Comparison of ENCODE assay signal across 1 cellular context in the genomic region with DNA sequence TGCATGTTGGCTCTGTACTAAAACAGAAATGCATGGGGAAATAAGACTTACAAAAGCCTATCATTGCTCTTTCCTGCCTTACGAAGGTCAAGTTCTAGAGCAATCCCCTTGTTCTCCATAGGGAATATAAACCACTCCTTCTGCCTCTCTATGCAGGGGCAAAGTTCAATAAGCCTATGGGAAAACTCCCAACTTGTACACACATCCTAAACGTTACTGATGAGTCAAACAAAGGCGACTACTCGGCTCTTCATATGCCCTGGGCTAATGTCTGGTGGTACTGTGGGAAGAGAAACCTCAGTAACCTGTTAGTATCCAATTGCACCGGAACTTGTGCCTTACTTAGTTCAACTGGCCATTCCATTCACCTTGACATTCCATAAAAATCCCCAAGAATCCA.
TF ChIP-seq lines count a peak whose summit lies in the region.

No MANE protein-coding gene starts in this region.

TF ChIP-seq in HepG2, 621 proteins besides CTCF, POLR2A, EP300 and RAD21:
- TF ChIP-seq, protein P1, sequence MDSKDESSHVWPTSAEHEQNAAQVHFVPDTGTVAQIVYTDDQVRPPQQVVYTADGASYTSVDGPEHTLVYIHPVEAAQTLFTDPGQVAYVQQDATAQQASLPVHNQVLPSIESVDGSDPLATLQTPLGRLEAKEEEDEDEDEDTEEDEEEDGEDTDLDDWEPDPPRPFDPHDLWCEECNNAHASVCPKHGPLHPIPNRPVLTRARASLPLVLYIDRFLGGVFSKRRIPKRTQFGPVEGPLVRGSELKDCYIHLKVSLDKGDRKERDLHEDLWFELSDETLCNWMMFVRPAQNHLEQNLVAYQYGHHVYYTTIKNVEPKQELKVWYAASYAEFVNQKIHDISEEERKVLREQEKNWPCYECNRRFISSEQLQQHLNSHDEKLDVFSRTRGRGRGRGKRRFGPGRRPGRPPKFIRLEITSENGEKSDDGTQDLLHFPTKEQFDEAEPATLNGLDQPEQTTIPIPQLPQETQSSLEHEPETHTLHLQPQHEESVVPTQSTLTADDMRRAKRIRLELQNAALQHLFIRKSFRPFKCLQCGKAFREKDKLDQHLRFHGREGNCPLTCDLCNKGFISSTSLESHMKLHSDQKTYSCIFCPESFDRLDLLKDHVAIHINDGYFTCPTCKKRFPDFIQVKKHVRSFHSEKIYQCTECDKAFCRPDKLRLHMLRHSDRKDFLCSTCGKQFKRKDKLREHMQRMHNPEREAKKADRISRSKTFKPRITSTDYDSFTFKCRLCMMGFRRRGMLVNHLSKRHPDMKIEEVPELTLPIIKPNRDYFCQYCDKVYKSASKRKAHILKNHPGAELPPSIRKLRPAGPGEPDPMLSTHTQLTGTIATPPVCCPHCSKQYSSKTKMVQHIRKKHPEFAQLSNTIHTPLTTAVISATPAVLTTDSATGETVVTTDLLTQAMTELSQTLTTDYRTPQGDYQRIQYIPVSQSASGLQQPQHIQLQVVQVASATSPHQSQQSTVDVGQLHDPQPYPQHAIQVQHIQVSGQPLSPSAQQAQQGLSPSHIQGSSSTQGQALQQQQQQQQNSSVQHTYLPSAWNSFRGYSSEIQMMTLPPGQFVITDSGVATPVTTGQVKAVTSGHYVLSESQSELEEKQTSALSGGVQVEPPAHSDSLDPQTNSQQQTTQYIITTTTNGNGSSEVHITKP (CRISPR knock-in tag; IDR thresholded peaks at IDR 0.05; ENCODE audit: low read depth), result no peak
- TF ChIP-seq ZNF773 (CRISPR knock-in tag; IDR thresholded peaks at IDR 0.05; ENCODE audit: borderline replicate concordance), result no peak
- no peak for TF ChIP-seq JUNB (CRISPR knock-in tag; IDR thresholded peaks at IDR 0.05; ENCODE audit: borderline replicate concordance)
- no peak for TF ChIP-seq ZIK1 (CRISPR knock-in tag; IDR thresholded peaks at IDR 0.05; ENCODE audit: borderline replicate concordance, low read depth)
- no peak for TF ChIP-seq ZNF556 (CRISPR knock-in tag; IDR thresholded peaks at IDR 0.05; ENCODE audit: borderline replicate concordance)
- no peak for TF ChIP-seq FOXA1 (IDR thresholded peaks at IDR 0.05)
- no peak for TF ChIP-seq FOXA1 (CRISPR knock-in tag; IDR thresholded peaks at IDR 0.05)
- no peak for TF ChIP-seq ZBTB1 (CRISPR knock-in tag; IDR thresholded peaks at IDR 0.05; ENCODE audit: borderline replicate concordance)
- TF ChIP-seq GFI1 (CRISPR knock-in tag; IDR thresholded peaks at IDR 0.05; ENCODE audit: borderline replicate concordance), result no peak
- TF ChIP-seq HDAC1 (CRISPR knock-in tag; IDR thresholded peaks at IDR 0.05), result no peak
- no peak for TF ChIP-seq ZNF607 (CRISPR knock-in tag; IDR thresholded peaks at IDR 0.05; ENCODE audit: borderline replicate concordance)
- no peak for TF ChIP-seq SNAPC5 (CRISPR knock-in tag; IDR thresholded peaks at IDR 0.05; ENCODE audit: borderline replicate concordance)
- TF ChIP-seq GABPA (IDR thresholded peaks at IDR 0.05; ENCODE audit: low read depth, low read length), result no peak
- TF ChIP-seq GABPA (CRISPR knock-in tag; IDR thresholded peaks at IDR 0.05; ENCODE audit: low read depth), result no peak
- TF ChIP-seq, protein P2, sequence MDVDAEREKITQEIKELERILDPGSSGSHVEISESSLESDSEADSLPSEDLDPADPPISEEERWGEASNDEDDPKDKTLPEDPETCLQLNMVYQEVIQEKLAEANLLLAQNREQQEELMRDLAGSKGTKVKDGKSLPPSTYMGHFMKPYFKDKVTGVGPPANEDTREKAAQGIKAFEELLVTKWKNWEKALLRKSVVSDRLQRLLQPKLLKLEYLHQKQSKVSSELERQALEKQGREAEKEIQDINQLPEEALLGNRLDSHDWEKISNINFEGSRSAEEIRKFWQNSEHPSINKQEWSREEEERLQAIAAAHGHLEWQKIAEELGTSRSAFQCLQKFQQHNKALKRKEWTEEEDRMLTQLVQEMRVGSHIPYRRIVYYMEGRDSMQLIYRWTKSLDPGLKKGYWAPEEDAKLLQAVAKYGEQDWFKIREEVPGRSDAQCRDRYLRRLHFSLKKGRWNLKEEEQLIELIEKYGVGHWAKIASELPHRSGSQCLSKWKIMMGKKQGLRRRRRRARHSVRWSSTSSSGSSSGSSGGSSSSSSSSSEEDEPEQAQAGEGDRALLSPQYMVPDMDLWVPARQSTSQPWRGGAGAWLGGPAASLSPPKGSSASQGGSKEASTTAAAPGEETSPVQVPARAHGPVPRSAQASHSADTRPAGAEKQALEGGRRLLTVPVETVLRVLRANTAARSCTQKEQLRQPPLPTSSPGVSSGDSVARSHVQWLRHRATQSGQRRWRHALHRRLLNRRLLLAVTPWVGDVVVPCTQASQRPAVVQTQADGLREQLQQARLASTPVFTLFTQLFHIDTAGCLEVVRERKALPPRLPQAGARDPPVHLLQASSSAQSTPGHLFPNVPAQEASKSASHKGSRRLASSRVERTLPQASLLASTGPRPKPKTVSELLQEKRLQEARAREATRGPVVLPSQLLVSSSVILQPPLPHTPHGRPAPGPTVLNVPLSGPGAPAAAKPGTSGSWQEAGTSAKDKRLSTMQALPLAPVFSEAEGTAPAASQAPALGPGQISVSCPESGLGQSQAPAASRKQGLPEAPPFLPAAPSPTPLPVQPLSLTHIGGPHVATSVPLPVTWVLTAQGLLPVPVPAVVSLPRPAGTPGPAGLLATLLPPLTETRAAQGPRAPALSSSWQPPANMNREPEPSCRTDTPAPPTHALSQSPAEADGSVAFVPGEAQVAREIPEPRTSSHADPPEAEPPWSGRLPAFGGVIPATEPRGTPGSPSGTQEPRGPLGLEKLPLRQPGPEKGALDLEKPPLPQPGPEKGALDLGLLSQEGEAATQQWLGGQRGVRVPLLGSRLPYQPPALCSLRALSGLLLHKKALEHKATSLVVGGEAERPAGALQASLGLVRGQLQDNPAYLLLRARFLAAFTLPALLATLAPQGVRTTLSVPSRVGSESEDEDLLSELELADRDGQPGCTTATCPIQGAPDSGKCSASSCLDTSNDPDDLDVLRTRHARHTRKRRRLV (CRISPR knock-in tag; IDR thresholded peaks at IDR 0.05), result no peak
- TF ChIP-seq ZNF710 (CRISPR knock-in tag; IDR thresholded peaks at IDR 0.05; ENCODE audit: borderline replicate concordance), result no peak
